ENCODE assay signal across 8 cellular contexts in genomic region chr1:59142663-59143487, GRCh38.
A peak's percentile ranks its signal among the peaks of the same experiment; 100 is the strongest.
DNase-seq lines count a peak whose midpoint lies in the region; ATAC-seq, FAIRE-seq and TF ChIP-seq lines count a peak whose summit lies in the region.

No MANE protein-coding gene starts in this region.

- H2BK15ac ChIP-seq in H1 (ENCODE audit: low read length) (no peak overlapping the region), neuronal stem cell (ENCODE audit: low read length) (no peak overlapping the region)

- no peaks in the 10 kb centered on the region for H3K36me3 Mint-ChIP-seq in activated CD8-positive, alpha-beta memory T cell treated with anti-CD3 and anti-CD28 coated beads, Interleukin-2, amount 10 ng/mL, durations not matched to agents 7 days and 5 days

- no peak for TF ChIP-seq POLR2A in H1 (IDR thresholded peaks at IDR 0.05; ENCODE audit: control extremely low read depth in 1 of 2, low read depth in 2 of 2, low read length in 2 of 2)

- H3K79me1 ChIP-seq in H1 (ENCODE audit: low read depth, low read length) (no peaks in the 10 kb centered on the region), neuronal stem cell (ENCODE audit: low read depth, low read length) (no peaks in the 10 kb centered on the region)

- no peak overlapping the region for H4K5ac ChIP-seq in H1 (ENCODE audit: insufficient read length, low read depth, low read length)

- H2BK12ac ChIP-seq in H1 (ENCODE audit: low read depth, low read length) (peak overlapping the region; percentile 44; the same call in 1 of the 2 replicates), neuronal stem cell (ENCODE audit: low read length) (no peak overlapping the region)

- WGBS in H1 (ENCODE audit: extremely low coverage in 1 of 2, insufficient coverage in 1 of 2, insufficient read length in 1 of 2, insufficient replicate concordance in 2 of 2, low coverage in 1 of 2, low lambda C conversion rate in 2 of 2, missing lambda C conversion rate in 1 of 2), 2 experiments, result 85 to 100% methylated on average over 1 to 8 of the region's 8 CpGs
- WGBS in neuronal stem cell (ENCODE audit: extremely low coverage in 2 of 2, insufficient read length in 2 of 2, insufficient replicate concordance in 1 of 2), 2 donors, result 100% methylated on average over 2 of the region's 8 CpGs; no CpG with 5 or more reads in 1 of the 2 donors

- TF ChIP-seq EP300 in H1 (IDR thresholded peaks at IDR 0.05; ENCODE audit: borderline replicate concordance in 1 of 2, low read depth in 2 of 2, low read length in 2 of 2), result no peak

- H3K79me2 ChIP-seq in H1 (ENCODE audit: control insufficient read depth in 1 of 2, insufficient read depth in 2 of 2, low read length in 2 of 2), result no peaks in the 10 kb centered on the region

- no peak for ATAC-seq in activated CD8-positive, alpha-beta memory T cell treated with anti-CD3 and anti-CD28 coated beads, Interleukin-2, amount 10 ng/mL, durations not matched to agents 7 days and 5 days

- H2AFZ ChIP-seq in H1 (ENCODE audit: low read length) (no peak overlapping the region), neuronal stem cell (ENCODE audit: low read length) (peak overlapping the region; percentile 44)

- H3K23ac ChIP-seq in H1 (ENCODE audit: insufficient read length) (no peak overlapping the region), neuronal stem cell (ENCODE audit: low read depth, low read length, poor library complexity) (no peak overlapping the region)

- H3K4me2 ChIP-seq in H1 (ENCODE audit: insufficient read depth in 1 of 2, low read depth in 2 of 2, low read length in 2 of 2) (no peak overlapping the region), neuronal stem cell (ENCODE audit: insufficient read depth, low read length, poor library complexity, severe bottlenecking) (no peak overlapping the region)

- H3K4me1 ChIP-seq in H1 (replicated peaks in 1 of 4; ENCODE audit: control insufficient read depth in 3 of 4, insufficient read depth in 4 of 4, low read length in 3 of 4), result peaks cover 5 to 18% (median 10%) of the 10 kb centered on the region in 4 experiments; a peak in 6 of 7 replicates
- peaks cover 0 to 13% of the 10 kb centered on the region in 2 donors for H3K4me1 ChIP-seq in neuronal stem cell (ENCODE audit: control insufficient read depth in 2 of 2, insufficient read depth in 1 of 2, low read depth in 1 of 2, low read length in 2 of 2)

- H3K18ac ChIP-seq in H1 (ENCODE audit: extremely low read depth, low read length) (0 out of 2 replicates have a peak overlapping the region, but pooled peaks have one; percentile 21), neuronal stem cell (ENCODE audit: low read length) (no peak overlapping the region)

- peaks cover 38% of the 10 kb centered on the region for H3K4me1 Mint-ChIP-seq in activated CD8-positive, alpha-beta memory T cell treated with anti-CD3 and anti-CD28 coated beads, Interleukin-2, amount 10 ng/mL, durations not matched to agents 7 days and 5 days

- H3K56ac ChIP-seq in H1 (replicated peaks; ENCODE audit: insufficient read length, low read depth, low read length), result no peak overlapping the region

- H3K4ac ChIP-seq in H1 (replicated peaks; ENCODE audit: insufficient read length, low read depth, low read length) (no peak overlapping the region), neuronal stem cell (ENCODE audit: low read length) (no peak overlapping the region)

- H2BK20ac ChIP-seq in H1 (ENCODE audit: low read length), result no peak overlapping the region

- CTCF ChIA-PET in H1 (lab: Charles Lee; ENCODE audit: partially characterized antibody), result interaction anchor here (0.8 kb wide), 1 partner anchor 11 kb away, joined by 3 read pairs; no protein-coding TSS in a partner anchor
- CTCF ChIA-PET in activated CD8-positive, alpha-beta memory T cell treated with anti-CD3 and anti-CD28 coated beads, Interleukin-2, amount 10 ng/mL, durations not matched to agents 7 days and 5 days (lab: Charles Lee), result interaction anchor here (1.0 kb wide), 1 partner anchor 96 kb away, joined by 3 read pairs; no protein-coding TSS in a partner anchor

- H2AK5ac ChIP-seq in H1 (ENCODE audit: low read depth, low read length) (no peak overlapping the region), neuronal stem cell (ENCODE audit: low read depth, low read length) (no peak overlapping the region)

- H3K27me3 Mint-ChIP-seq in activated CD8-positive, alpha-beta memory T cell treated with anti-CD3 and anti-CD28 coated beads, Interleukin-2, amount 10 ng/mL, durations not matched to agents 7 days and 5 days, result no peaks in the 10 kb centered on the region

- no peak overlapping the region for H2BK5ac ChIP-seq in H1 (ENCODE audit: low read depth, low read length)
- no peak overlapping the region for H2BK5ac ChIP-seq in neuronal stem cell (ENCODE audit: low read length)

- H3K4me3 ChIP-seq in H1 (ENCODE audit: extremely low read depth in 1 of 4, insufficient read depth in 2 of 4, low read depth in 3 of 4, low read length in 4 of 4) (no peak overlapping the region), neuronal stem cell (ENCODE audit: low read length in 2 of 2) (no peak overlapping the region)

- no peaks in the 10 kb centered on the region for H4K20me1 ChIP-seq in H1 (replicated peaks in 1 of 2; ENCODE audit: control insufficient read depth in 1 of 2, insufficient read depth in 2 of 2, low read length in 2 of 2)

- FAIRE-seq in H1 (lab: Jason Lieb, UNC), result no peak

- peaks cover 0 to 8% (median 1%) of the 10 kb centered on the region in 4 experiments; a peak in 3 of 7 replicates for H3K27me3 ChIP-seq in H1 (replicated peaks in 1 of 4; ENCODE audit: control insufficient read depth in 3 of 4, extremely low read depth in 1 of 4, insufficient read depth in 3 of 4, low read length in 3 of 4)
- no peaks in the 10 kb centered on the region for H3K27me3 ChIP-seq in neuronal stem cell (ENCODE audit: control insufficient read depth in 3 of 3, insufficient read depth in 3 of 3, low read depth in 1 of 3, low read length in 3 of 3)

- TF ChIP-seq CTCF in H1 (IDR thresholded peaks at IDR 0.05; ENCODE audit: control extremely low read depth in 1 of 3, insufficient read depth in 1 of 3, low read depth in 1 of 3, low read length in 3 of 3), result no peak
- no peak for TF ChIP-seq CTCF in GM20000 (IDR thresholded peaks at IDR 0.05; ENCODE audit: extremely low read depth, missing control alignments)

- no peak for TF ChIP-seq RAD21 in H1 (IDR thresholded peaks at IDR 0.05 in 1 of 2, conservative IDR thresholded peaks at IDR 0.05 in 1 of 2; ENCODE audit: low read depth in 2 of 2, low read length in 2 of 2)

- DNase-seq in DMS53 (lab: John Stamatoyannopoulos, UW) (peak; percentile 63), M059J (ENCODE audit: low read depth) (peak; percentile 99), H1 (ENCODE audit: low read depth in 1 of 2, low spot score in 2 of 2) (no peak), neuronal stem cell (ENCODE audit: low spot score) (no peak), NCI-H526 treated with DMSO at 0.1 percent for 48 hours (lab: John Stamatoyannopoulos, UW) (no peak), GM20000 (ENCODE audit: low spot score) (no peak)
- DNase-seq in activated CD8-positive, alpha-beta memory T cell treated with anti-CD3 and anti-CD28 coated beads, Interleukin-2, amount 10 ng/mL, durations not matched to agents 7 days and 5 days, result no peak
- DNase-seq in central memory CD4-positive, alpha-beta T cell, result no peak

- H3K27ac ChIP-seq in H1 (ENCODE audit: low read depth, low read length), result no peak overlapping the region
- H3K27ac ChIP-seq in neuronal stem cell (replicated peaks; ENCODE audit: low read length), result no peak overlapping the region

- H3K27ac Mint-ChIP-seq in activated CD8-positive, alpha-beta memory T cell treated with anti-CD3 and anti-CD28 coated beads, Interleukin-2, amount 10 ng/mL, durations not matched to agents 7 days and 5 days, result no peak overlapping the region

- no peaks in the 10 kb centered on the region for H3K36me3 ChIP-seq in H1 (ENCODE audit: control insufficient read depth in 2 of 4, insufficient read depth in 4 of 4, low read length in 3 of 4)
- no peaks in the 10 kb centered on the region for H3K36me3 ChIP-seq in neuronal stem cell (replicated peaks in 1 of 2; ENCODE audit: control insufficient read depth in 2 of 2, insufficient read depth in 2 of 2, low read length in 2 of 2)

- POLR2A ChIA-PET in H1 (lab: Charles Lee; ENCODE audit: partially characterized antibody), result no interaction called here

- H3K9me3 ChIP-seq in H1 (ENCODE audit: insufficient read depth in 2 of 2, low read depth in 1 of 2, low read length in 1 of 2), result no peaks in the 10 kb centered on the region
- no peaks in the 10 kb centered on the region for H3K9me3 ChIP-seq in neuronal stem cell (replicated peaks in 1 of 2; ENCODE audit: control insufficient read depth in 2 of 2, insufficient read depth in 1 of 2, low read depth in 1 of 2, low read length in 2 of 2)

- peaks cover 8% of the 10 kb centered on the region; the same call in 1 of the 2 replicates for H3K23me2 ChIP-seq in H1 (ENCODE audit: low read depth, low read length)

- H3K9me3 Mint-ChIP-seq in activated CD8-positive, alpha-beta memory T cell treated with anti-CD3 and anti-CD28 coated beads, Interleukin-2, amount 10 ng/mL, durations not matched to agents 7 days and 5 days (ENCODE audit: low read depth), result no peaks in the 10 kb centered on the region

- H4K91ac ChIP-seq in H1 (replicated peaks; ENCODE audit: insufficient read length, low read length) (peak overlapping the region; percentile 53), neuronal stem cell (ENCODE audit: low read depth, low read length, poor library complexity) (no peak overlapping the region)

- H3K4me3 Mint-ChIP-seq in activated CD8-positive, alpha-beta memory T cell treated with anti-CD3 and anti-CD28 coated beads, Interleukin-2, amount 10 ng/mL, durations not matched to agents 7 days and 5 days, result no peak overlapping the region

- H2BK120ac ChIP-seq in H1 (replicated peaks; ENCODE audit: low read depth, low read length) (no peak overlapping the region), neuronal stem cell (ENCODE audit: low read depth, low read length) (no peak overlapping the region)

- no peak overlapping the region for H3K14ac ChIP-seq in H1 (ENCODE audit: insufficient read length)
- no peak overlapping the region for H3K14ac ChIP-seq in neuronal stem cell (ENCODE audit: low read length)

- H3K9ac ChIP-seq in H1 (replicated peaks in 1 of 4; ENCODE audit: extremely low read depth in 1 of 4, low read depth in 3 of 4, low read length in 3 of 4), result no peak overlapping the region
- no peak overlapping the region for H3K9ac ChIP-seq in neuronal stem cell (ENCODE audit: low read depth, low read length, poor library complexity)

- H4K8ac ChIP-seq in H1 (ENCODE audit: extremely low read depth, insufficient read depth, low read length) (no peak overlapping the region), neuronal stem cell (ENCODE audit: low read depth, low read length) (no peak overlapping the region)

TF ChIP-seq in H1, 55 proteins besides CTCF, POLR2A, EP300 and RAD21:
- TF ChIP-seq CBX8 (IDR thresholded peaks at IDR 0.05; ENCODE audit: borderline replicate concordance, low read depth, low read length) (no peak), TEAD4 (IDR thresholded peaks at IDR 0.05; ENCODE audit: low read depth, low read length) (peak; percentile 68), CREB1 (IDR thresholded peaks at IDR 0.05) (no peak)

Comparison
In these comparisons a context has a peak if more than half of its experiments do, and no peak if none do; other contexts are left out.
1. DNase-seq: peak in DMS53 (single experiment) and M059J (single experiment); none in H1 (0 of 2), neuronal stem cell (single experiment), activated CD8-positive, alpha-beta memory T cell treated with anti-CD3 and anti-CD28 coated beads, Interleukin-2, amount 10 ng/mL, durations not matched to agents 7 days and 5 days (single experiment), NCI-H526 treated with DMSO at 0.1 percent for 48 hours (single experiment), central memory CD4-positive, alpha-beta T cell (single experiment) and GM20000 (single experiment).